14 cellular contexts compared by ENCODE assay signal in the genomic region with DNA sequence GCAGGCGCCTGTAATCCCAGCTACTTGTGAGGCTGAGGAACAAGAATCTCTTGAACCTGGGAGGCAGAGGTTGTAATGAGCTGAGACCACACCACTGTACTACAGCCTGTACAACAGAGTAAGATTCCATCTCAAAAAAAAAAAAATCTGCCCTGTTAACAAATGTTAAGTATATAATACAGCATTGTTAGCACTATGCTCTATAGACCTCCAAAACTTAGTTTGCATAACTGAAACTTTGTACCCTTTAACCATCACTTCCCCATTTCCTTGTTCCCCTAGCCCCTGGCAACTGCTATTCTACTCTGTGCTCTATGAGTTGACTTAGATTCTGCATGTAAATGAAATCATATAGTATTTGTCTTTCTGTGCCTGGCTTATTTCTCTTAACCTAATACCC.
DNase-seq lines count a peak whose midpoint lies in the region; ATAC-seq and TF ChIP-seq lines count a peak whose summit lies in the region.
"Had no signal": no experiment of that assay in that cellular context is flagged by ENCODE, and none has a peak within 500 bp of the region (broad histone marks: within the 10 kb centered on the region; RNA-seq: fewer than 3 reads in every experiment).

No MANE protein-coding gene starts in this region.

- H3K4me3 ChIP-seq in GM12865 (ENCODE audit: low read depth, low read length) (no peak overlapping the region), left lung (no peak overlapping the region)
- H3K4me3 ChIP-seq: adrenal gland, skin epidermis had no signal

- no peak overlapping the region for H3K27ac ChIP-seq in left lung
- no peak overlapping the region for H3K27ac ChIP-seq in caudate nucleus (ENCODE audit: low read depth, low read length)
- H3K27ac ChIP-seq: adrenal gland, skin epidermis had no signal

- H3K4me1 Mint-ChIP-seq in natural killer cell: no peaks in the 10 kb centered on the region
- H3K4me1 Mint-ChIP-seq: activated CD4-positive, alpha-beta memory T cell treated with anti-CD3 and anti-CD28 coated beads, Interleukin-2, amount 10 ng/mL, durations not matched to agents 7 days and 5 days had no signal

- H3K27me3 Mint-ChIP-seq in natural killer cell (ENCODE audit: low read depth in 2 of 2): no peaks in the 10 kb centered on the region

- DNase-seq in GM12865 (ENCODE audit: low read depth): peak; percentile 17
- DNase-seq in Kasumi-1 (lab: John Stamatoyannopoulos, UW): peak; percentile 30 to 32
- DNase-seq in sciatic nerve (ENCODE audit: low spot score): no peak
- no peak for DNase-seq in natural killer cell
- no peak for DNase-seq in left lung
- no peak for DNase-seq in caudate nucleus (lab: John Stamatoyannopoulos, UW)
- DNase-seq: activated CD4-positive, alpha-beta memory T cell treated with anti-CD3 and anti-CD28 coated beads, Interleukin-2, amount 10 ng/mL, durations not matched to agents 7 days and 5 days; adrenal gland; GDM1; NCI-H2081; stimulated activated naive CD8-positive, alpha-beta T cell treated with anti-CD3 and anti-CD28 coated beads, Interleukin-15, Interleukin-2, amounts not matched to agents 100 U/mL and 50 U/mL, for 24 hours had no signal

- intact Hi-C loops in sciatic nerve (cut with DNase I): no loop called here
- intact Hi-C loops in natural killer cell (cut with micrococcal nuclease): no loop called here
- intact Hi-C loops in left lung (cut with DNase I): no loop called here

- no peaks in the 10 kb centered on the region for H3K36me3 Mint-ChIP-seq in natural killer cell

- H3K36me3 ChIP-seq in left lung: no peaks in the 10 kb centered on the region
- H3K36me3 ChIP-seq: adrenal gland had no signal

- H3K27me3 ChIP-seq in left lung: no peaks in the 10 kb centered on the region

- H3K4me3 Mint-ChIP-seq in natural killer cell: no peak overlapping the region
- H3K4me3 Mint-ChIP-seq: activated CD4-positive, alpha-beta memory T cell treated with anti-CD3 and anti-CD28 coated beads, Interleukin-2, amount 10 ng/mL, durations not matched to agents 7 days and 5 days had no signal

- no peak overlapping the region for H3K27ac Mint-ChIP-seq in natural killer cell
- H3K27ac Mint-ChIP-seq: activated CD4-positive, alpha-beta memory T cell treated with anti-CD3 and anti-CD28 coated beads, Interleukin-2, amount 10 ng/mL, durations not matched to agents 7 days and 5 days had no signal

- no peaks in the 10 kb centered on the region for H3K9me3 ChIP-seq in left lung
- H3K9me3 ChIP-seq: adrenal gland had no signal

- no peaks in the 10 kb centered on the region for H3K9me3 Mint-ChIP-seq in natural killer cell
- H3K9me3 Mint-ChIP-seq: activated CD4-positive, alpha-beta memory T cell treated with anti-CD3 and anti-CD28 coated beads, Interleukin-2, amount 10 ng/mL, durations not matched to agents 7 days and 5 days had no signal

- TF ChIP-seq CTCF in GM12865 (IDR thresholded peaks at IDR 0.05; ENCODE audit: insufficient read depth, low read depth, low read length, missing control alignments) (no peak), natural killer cell (IDR thresholded peaks at IDR 0.05) (no peak), left lung (IDR thresholded peaks at IDR 0.05) (no peak)

- H3K4me1 ChIP-seq in left lung: no peaks in the 10 kb centered on the region
- H3K4me1 ChIP-seq: adrenal gland had no signal

- ATAC-seq in GM19455 (IDR thresholded peaks at IDR 0.05; ENCODE audit: unreplicated experiment): peak; percentile 89
- ATAC-seq in HG02943 (IDR thresholded peaks at IDR 0.05; ENCODE audit: low read depth, unreplicated experiment): peak; percentile 97
- no peak for ATAC-seq in sciatic nerve
- no peak for ATAC-seq in natural killer cell
- no peak for ATAC-seq in left lung
- ATAC-seq: stimulated activated naive CD8-positive, alpha-beta T cell treated with anti-CD3 and anti-CD28 coated beads, Interleukin-15, Interleukin-2, amounts not matched to agents 100 U/mL and 50 U/mL, for 24 hours had no signal

Comparison
In these comparisons a context has a peak if more than half of its experiments do, and no peak if none do; other contexts are left out.
1. DNase-seq: peak in GM12865 (single experiment) and Kasumi-1 (2 of 2); none in sciatic nerve (single experiment), natural killer cell (single experiment), left lung (0 of 2) and caudate nucleus (0 of 61).
2. ATAC-seq: peak in GM19455 (single experiment) and HG02943 (single experiment); none in sciatic nerve (single experiment), natural killer cell (0 of 3) and left lung (single experiment).